Comparison of ENCODE assay signal across 29 cellular contexts in genomic region chr2:68569604-68570003, GRCh38.
DNase-seq lines count a peak whose midpoint lies in the region; ATAC-seq, FAIRE-seq and TF ChIP-seq lines count a peak whose summit lies in the region.
"Had no signal": no experiment of that assay in that cellular context is flagged by ENCODE, and none has a peak within 500 bp of the region (broad histone marks: within the 10 kb centered on the region; RNA-seq: fewer than 3 reads in every experiment).

No MANE protein-coding gene starts in this region.

- WGBS in testis, 2 donors: 100% methylated on average over 1 of the region's 1 CpG

- H3K9me3 ChIP-seq in astrocyte (ENCODE audit: insufficient read depth, low read depth, low read length): no peaks in the 10 kb centered on the region
- H3K9me3 ChIP-seq in testis: no peaks in the 10 kb centered on the region
- H3K9me3 ChIP-seq: esophagus muscularis mucosa, mucosa of descending colon, tibial artery had no signal

- ATAC-seq in GM18868 (IDR thresholded peaks at IDR 0.05; ENCODE audit: unreplicated experiment): no peak
- ATAC-seq in GM21381 (IDR thresholded peaks at IDR 0.05; ENCODE audit: unreplicated experiment): no peak
- ATAC-seq: HepG2; mucosa of descending colon; natural killer cell treated with Interleukin-12 subunit alpha and Interleukin-12 subunit beta and Interleukin-15 and Interleukin-18, amount 100 ng/mL, for 72 hours; stimulated activated naive CD8-positive, alpha-beta T cell treated with anti-CD3 and anti-CD28 coated beads, Interleukin-15, amount 100 ng/mL, for 72 hours had no signal

- H3K27me3 Mint-ChIP-seq in astrocyte (ENCODE audit: low read depth, unreplicated experiment): no peaks in the 10 kb centered on the region
- H3K27me3 Mint-ChIP-seq: natural killer cell treated with Interleukin-12 subunit alpha and Interleukin-12 subunit beta and Interleukin-15 and Interleukin-18, amount 100 ng/mL, for 72 hours; stimulated activated naive CD8-positive, alpha-beta T cell treated with anti-CD3 and anti-CD28 coated beads, Interleukin-15, amount 100 ng/mL, for 72 hours had no signal

- H3K9me3 Mint-ChIP-seq in astrocyte (ENCODE audit: unreplicated experiment): no peaks in the 10 kb centered on the region
- H3K9me3 Mint-ChIP-seq: activated T-helper 1 cell treated with anti-CD3 and anti-CD28 coated beads, Interleukin-12 subunit alpha, Interleukin-12 subunit beta, Interleukin-2, Interleukin-4 antibody, amounts not matched to agents 30 ng/mL and 10 ng/mL and 1 ng/mL, durations not matched to agents 14 hours and 24 hours and 36 hours; natural killer cell treated with Interleukin-12 subunit alpha and Interleukin-12 subunit beta and Interleukin-15 and Interleukin-18, amount 100 ng/mL, for 72 hours had no signal

- TF ChIP-seq POLR2A in testis (IDR thresholded peaks at IDR 0.05): no peak

- no peak overlapping the region for H3K4me2 ChIP-seq in astrocyte (ENCODE audit: low read length)

- intact Hi-C loops in testis (cut with DNase I; ENCODE audit: low total_unique reads): no loop called here

- H3K4me1 ChIP-seq in astrocyte (ENCODE audit: insufficient read depth, low read length): no peaks in the 10 kb centered on the region
- H3K4me1 ChIP-seq in testis: no peaks in the 10 kb centered on the region
- H3K4me1 ChIP-seq: esophagus muscularis mucosa, tibial artery had no signal

- no peak for FAIRE-seq in astrocyte (lab: Jason Lieb, UNC)
- FAIRE-seq: HepG2 had no signal

- no peaks in the 10 kb centered on the region for H3K36me3 Mint-ChIP-seq in astrocyte (ENCODE audit: low read depth, unreplicated experiment)
- H3K36me3 Mint-ChIP-seq: natural killer cell treated with Interleukin-12 subunit alpha and Interleukin-12 subunit beta and Interleukin-15 and Interleukin-18, amount 100 ng/mL, for 72 hours had no signal

- H3K36me3 ChIP-seq in astrocyte (ENCODE audit: insufficient read depth, low read length) (no peaks in the 10 kb centered on the region), testis (ENCODE audit: low read depth, missing control alignments) (no peaks in the 10 kb centered on the region)
- H3K36me3 ChIP-seq: tibial artery had no signal

- no peaks in the 10 kb centered on the region for H3K79me2 ChIP-seq in astrocyte (ENCODE audit: insufficient read depth, low read length)

- no peak overlapping the region for H3K9ac ChIP-seq in astrocyte (ENCODE audit: low read length)

- DNase-seq in AG08396 (ENCODE audit: low spot score): peak; percentile 10
- peak; percentile 44 for DNase-seq in HT1080 (ENCODE audit: low read depth)
- peak; percentile 54 for DNase-seq in astrocyte (ENCODE audit: low read depth)
- DNase-seq in fibroblast of the aortic adventitia (ENCODE audit: low read depth): peak; percentile 34
- DNase-seq in testis: no peak
- no peak for DNase-seq in stimulated activated CD4-positive, alpha-beta T cell treated with anti-CD3 and anti-CD28 coated beads, Interleukin-2, amount 100 ng/mL, for 48 hours
- DNase-seq: ACHN; activated CD4-positive, alpha-beta T cell treated with anti-CD3 and anti-CD28 coated beads, Interleukin-2, amount 50 U/mL, for 4 hours; activated naive CD4-positive, alpha-beta T cell treated with anti-CD3 and anti-CD28 coated beads for 36 hours; amniotic stem cell; C1 segment of cervical spinal cord; COR-L47; cortex of kidney; endodermal cell; mucosa of descending colon; NCI-H1048; NCI-H187; NCI-H2171; stimulated activated naive CD8-positive, alpha-beta T cell treated with anti-CD3 and anti-CD28 coated beads, Interleukin-15, amount 100 ng/mL, for 72 hours; tibial artery had no signal

- no peak overlapping the region for H3K27ac Mint-ChIP-seq in astrocyte (ENCODE audit: unreplicated experiment)
- H3K27ac Mint-ChIP-seq: activated naive CD4-positive, alpha-beta T cell treated with anti-CD3 and anti-CD28 coated beads for 36 hours; activated T-helper 1 cell treated with anti-CD3 and anti-CD28 coated beads, Interleukin-12 subunit alpha, Interleukin-12 subunit beta, Interleukin-2, Interleukin-4 antibody, amounts not matched to agents 30 ng/mL and 10 ng/mL and 1 ng/mL, durations not matched to agents 14 hours and 24 hours and 36 hours; endodermal cell; natural killer cell treated with Interleukin-12 subunit alpha and Interleukin-12 subunit beta and Interleukin-15 and Interleukin-18, amount 100 ng/mL, for 72 hours had no signal

- H3K27ac ChIP-seq in astrocyte (ENCODE audit: low read depth, low read length) (no peak overlapping the region), testis (no peak overlapping the region)
- H3K27ac ChIP-seq: esophagus muscularis mucosa, HL-60, RWPE1, tibial artery had no signal

- no peak overlapping the region for H2AFZ ChIP-seq in astrocyte (ENCODE audit: low read depth, low read length)

- no peaks in the 10 kb centered on the region for H4K20me1 ChIP-seq in astrocyte (ENCODE audit: insufficient read depth, low read length)

- H3K27me3 ChIP-seq in astrocyte (ENCODE audit: insufficient read depth, low read length) (no peaks in the 10 kb centered on the region), testis (no peaks in the 10 kb centered on the region)
- H3K27me3 ChIP-seq: esophagus muscularis mucosa, tibial artery had no signal

- peaks cover 9% of the 10 kb centered on the region for H3K4me1 Mint-ChIP-seq in astrocyte (ENCODE audit: low read depth, unreplicated experiment)
- H3K4me1 Mint-ChIP-seq: stimulated activated naive CD8-positive, alpha-beta T cell treated with anti-CD3 and anti-CD28 coated beads, Interleukin-15, amount 100 ng/mL, for 72 hours had no signal

- H3K4me3 Mint-ChIP-seq in astrocyte (ENCODE audit: unreplicated experiment): no peak overlapping the region
- H3K4me3 Mint-ChIP-seq: activated naive CD4-positive, alpha-beta T cell treated with anti-CD3 and anti-CD28 coated beads for 36 hours; activated T-helper 1 cell treated with anti-CD3 and anti-CD28 coated beads, Interleukin-12 subunit alpha, Interleukin-12 subunit beta, Interleukin-2, Interleukin-4 antibody, amounts not matched to agents 30 ng/mL and 10 ng/mL and 1 ng/mL, durations not matched to agents 14 hours and 24 hours and 36 hours; endodermal cell; natural killer cell treated with Interleukin-12 subunit alpha and Interleukin-12 subunit beta and Interleukin-15 and Interleukin-18, amount 100 ng/mL, for 72 hours; stimulated activated naive CD8-positive, alpha-beta T cell treated with anti-CD3 and anti-CD28 coated beads, Interleukin-15, amount 100 ng/mL, for 72 hours had no signal

- H3K4me3 ChIP-seq in astrocyte (ENCODE audit: insufficient read depth, low read depth, low read length): no peak overlapping the region
- H3K4me3 ChIP-seq in fibroblast of the aortic adventitia (ENCODE audit: low read depth, low read length): no peak overlapping the region
- no peak overlapping the region for H3K4me3 ChIP-seq in testis
- H3K4me3 ChIP-seq: esophagus muscularis mucosa, lung, mucosa of descending colon, tibial artery had no signal

- TF ChIP-seq CTCF in astrocyte (IDR thresholded peaks at IDR 0.05; ENCODE audit: insufficient read depth, low read depth, low read length): no peak
- no peak for TF ChIP-seq CTCF in fibroblast of the aortic adventitia (IDR thresholded peaks at IDR 0.05; ENCODE audit: insufficient read depth, low read length)
- no peak for TF ChIP-seq CTCF in testis (IDR thresholded peaks at IDR 0.05)

Comparison
In these comparisons a context has a peak if more than half of its experiments do, and no peak if none do; other contexts are left out.
1. DNase-seq: peak in AG08396 (single experiment), HT1080 (single experiment), astrocyte (single experiment) and fibroblast of the aortic adventitia (single experiment); none in testis (single experiment) and stimulated activated CD4-positive, alpha-beta T cell treated with anti-CD3 and anti-CD28 coated beads, Interleukin-2, amount 100 ng/mL, for 48 hours (0 of 2).